8 cellular contexts compared by ENCODE assay signal in genomic region chr2:62198237-62198633, GRCh38. TPM values are rescaled to one million over a fixed set of nuclear protein-coding genes. Genes with fewer than 3 reads are reported as not detected.
DNase-seq lines count a peak whose midpoint lies in the region; ATAC-seq, FAIRE-seq and TF ChIP-seq lines count a peak whose summit lies in the region.

No MANE protein-coding gene starts in this region.

- no peak overlapping the region for H2AFZ ChIP-seq in astrocyte (ENCODE audit: low read depth, low read length)

- no peaks in the 10 kb centered on the region for H3K36me3 Mint-ChIP-seq in astrocyte (ENCODE audit: low read depth, unreplicated experiment)

- peaks cover 66% of the 10 kb centered on the region for H3K79me2 ChIP-seq in astrocyte (ENCODE audit: insufficient read depth, low read length)

- H3K36me3 ChIP-seq in HUES64 (ENCODE audit: insufficient read depth, low read length) (no peaks in the 10 kb centered on the region), astrocyte (ENCODE audit: insufficient read depth, low read length) (no peaks in the 10 kb centered on the region), mucosa of rectum (ENCODE audit: control insufficient read depth in 2 of 2, insufficient read depth in 2 of 2, low read length in 2 of 2) (no peaks in the 10 kb centered on the region)

- H3K4me3 Mint-ChIP-seq in astrocyte (ENCODE audit: unreplicated experiment), result peak overlapping the region; percentile 93

- FAIRE-seq in astrocyte (lab: Jason Lieb, UNC), result no peak

- no peak overlapping the region for H3K27ac Mint-ChIP-seq in astrocyte (ENCODE audit: unreplicated experiment)

- H3K4me1 Mint-ChIP-seq in astrocyte (ENCODE audit: low read depth, unreplicated experiment), result peaks cover 21% of the 10 kb centered on the region

- WGBS in HUES64, result 67% methylated on average over 1 of the region's 1 CpG

- H3K9ac ChIP-seq in HUES64 (ENCODE audit: low read depth, low read length) (peak overlapping the region; percentile 29; the same call in 1 of the 2 replicates), astrocyte (ENCODE audit: low read length) (no peak overlapping the region), mucosa of rectum (ENCODE audit: low read depth in 1 of 2, low read length in 2 of 2) (peak overlapping the region; percentile 63 to 83)

- DNase-seq in Ammon's horn (ENCODE audit: low spot score) (peak; percentile 29), astrocyte (ENCODE audit: low read depth) (no peak), dedifferentiated amniotic fluid mesenchymal stem cell (ENCODE audit: extremely low spot score) (no peak), NCI-H446 treated with DMSO at 0.1 percent for 48 hours (lab: John Stamatoyannopoulos, UW) (no peak), NCI-H1417 treated with DMSO at 0.1 percent for 48 hours (lab: John Stamatoyannopoulos, UW) (no peak)

- no peak for TF ChIP-seq CTCF in astrocyte (IDR thresholded peaks at IDR 0.05; ENCODE audit: insufficient read depth, low read depth, low read length)

- H3K4me3 ChIP-seq in HUES64 (ENCODE audit: low read length) (peak overlapping the region; percentile 96), astrocyte (ENCODE audit: insufficient read depth, low read depth, low read length) (peak overlapping the region; percentile 79), mucosa of rectum (ENCODE audit: low read length in 2 of 2) (peak overlapping the region; percentile 90 to 98)

- H3K27me3 ChIP-seq in HUES64 (ENCODE audit: insufficient read depth, low read length) (no peaks in the 10 kb centered on the region), astrocyte (ENCODE audit: insufficient read depth, low read length) (no peaks in the 10 kb centered on the region), mucosa of rectum (ENCODE audit: control insufficient read depth in 2 of 2, insufficient read depth in 2 of 2, low read length in 2 of 2) (no peaks in the 10 kb centered on the region)

- no peak for ATAC-seq in GM19452 (IDR thresholded peaks at IDR 0.05; ENCODE audit: unreplicated experiment)

- H3K27me3 Mint-ChIP-seq in astrocyte (ENCODE audit: low read depth, unreplicated experiment), result no peaks in the 10 kb centered on the region

- H3K27ac ChIP-seq in HUES64 (ENCODE audit: low read depth, low read length) (no peak overlapping the region), astrocyte (ENCODE audit: low read depth, low read length) (no peak overlapping the region), mucosa of rectum (ENCODE audit: low read depth in 2 of 2, low read length in 2 of 2) (no peak overlapping the region)

- H4K20me1 ChIP-seq in astrocyte (ENCODE audit: insufficient read depth, low read length), result peaks cover 60% of the 10 kb centered on the region

- peak overlapping the region; percentile 97 for H3K4me2 ChIP-seq in astrocyte (ENCODE audit: low read length)

- H3K9me3 Mint-ChIP-seq in astrocyte (ENCODE audit: unreplicated experiment), result no peaks in the 10 kb centered on the region

- no peaks in the 10 kb centered on the region for H3K9me3 ChIP-seq in HUES64 (ENCODE audit: insufficient read depth, low read depth, low read length)
- no peaks in the 10 kb centered on the region for H3K9me3 ChIP-seq in astrocyte (ENCODE audit: insufficient read depth, low read depth, low read length)
- H3K9me3 ChIP-seq in mucosa of rectum (ENCODE audit: control insufficient read depth in 2 of 2, low read length in 2 of 2), result no peaks in the 10 kb centered on the region

- H3K4me1 ChIP-seq in HUES64 (ENCODE audit: insufficient read depth, low read length) (peaks cover 33% of the 10 kb centered on the region), astrocyte (ENCODE audit: insufficient read depth, low read length) (peaks cover 5% of the 10 kb centered on the region), mucosa of rectum (ENCODE audit: control insufficient read depth in 2 of 2, insufficient read depth in 2 of 2, low read length in 2 of 2) (peaks cover 9 to 19% of the 10 kb centered on the region in 2 donors)

RNA-seq across cellular contexts. Expression of gene B3GNT2, which starts 2.3 kb away (rescaled TPM):
- 22.2 TPM for polyA plus RNA-seq in HUES64 (2013, experiment 1 of 2)
- 24.3 TPM for polyA plus RNA-seq in HUES64 (2013, experiment 2 of 2)
- total RNA-seq in astrocyte, result 21.9 and 23.8 TPM in 2 replicates
